ENCODE assay signal across 9 cellular contexts in the genomic region with DNA sequence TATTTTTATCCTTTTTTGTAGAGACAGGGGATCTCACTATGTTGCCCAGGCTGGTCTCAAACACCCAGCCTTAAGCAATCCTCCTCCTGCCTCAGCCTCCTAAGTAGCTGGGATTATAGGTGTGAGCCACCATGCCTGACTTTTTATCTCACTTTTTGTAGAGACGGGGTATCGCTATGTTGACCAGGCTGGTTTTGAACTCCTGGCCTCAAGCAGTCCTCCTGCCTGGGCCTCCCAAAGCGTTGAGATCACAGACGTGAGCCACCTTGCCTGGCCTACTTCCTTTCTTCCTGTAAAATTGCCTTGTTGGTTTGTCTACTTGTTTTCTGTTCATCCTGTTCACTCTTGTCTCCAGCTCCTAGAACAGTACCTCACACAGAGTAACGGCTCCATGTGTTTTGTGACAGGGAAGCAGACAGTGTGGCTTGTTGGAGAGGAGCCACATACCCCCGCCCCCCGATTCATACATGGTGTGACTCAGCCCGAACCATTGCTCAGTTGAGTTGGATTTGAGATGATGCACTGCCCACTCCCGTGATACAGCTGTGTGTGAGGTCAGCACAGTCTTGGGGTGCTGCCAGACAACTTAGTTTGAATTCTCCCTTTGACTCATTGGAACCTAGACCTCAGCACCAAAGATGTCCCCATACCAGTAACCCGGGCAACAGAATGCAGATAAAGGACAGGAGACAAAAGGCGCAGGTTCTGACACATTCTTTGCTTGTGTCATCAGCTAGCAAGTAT. TPM values are rescaled to one million over a fixed set of nuclear protein-coding genes. Genes with fewer than 3 reads are reported as not detected.
DNase-seq lines count a peak whose midpoint lies in the region; ATAC-seq and TF ChIP-seq lines count a peak whose summit lies in the region.
"Had no signal": no experiment of that assay in that cellular context is flagged by ENCODE, and none has a peak within 500 bp of the region (broad histone marks: within the 10 kb centered on the region; RNA-seq: fewer than 3 reads in every experiment).

No MANE protein-coding gene starts in this region.

- peak; percentile 83 for ATAC-seq in GM18520 (IDR thresholded peaks at IDR 0.05; ENCODE audit: unreplicated experiment)
- peak; percentile 67 for ATAC-seq in HG02852 (IDR thresholded peaks at IDR 0.05; ENCODE audit: unreplicated experiment)
- no peak for ATAC-seq in HG03342 (IDR thresholded peaks at IDR 0.05; ENCODE audit: unreplicated experiment)

- no peaks in the 10 kb centered on the region for H3K36me3 Mint-ChIP-seq in glutamatergic neuron (ENCODE audit: unreplicated experiment)

- TF ChIP-seq CTCF in glutamatergic neuron (IDR thresholded peaks at IDR 0.05; ENCODE audit: partially characterized antibody, unreplicated experiment): no peak

- H3K9me3 Mint-ChIP-seq in glutamatergic neuron (ENCODE audit: unreplicated experiment): peaks cover 5% of the 10 kb centered on the region

- DNase-seq in activated T-cell treated with anti-CD3 and anti-CD28 coated beads, Interleukin-2, amount 50 U/mL, for 48 hours: peak; percentile 80 to 85
- DNase-seq in occipital lobe (lab: John Stamatoyannopoulos, UW) (peak; percentile 6), T-helper 9 cell (no peak), HuH-7 (ENCODE audit: low spot score) (no peak), glutamatergic neuron (no peak)

- H3K27ac Mint-ChIP-seq in glutamatergic neuron (ENCODE audit: unreplicated experiment): no peak overlapping the region

- H3K4me3 Mint-ChIP-seq in glutamatergic neuron (ENCODE audit: unreplicated experiment): no peak overlapping the region

- H3K27me3 Mint-ChIP-seq in glutamatergic neuron (ENCODE audit: unreplicated experiment): peaks cover 13% of the 10 kb centered on the region

- peaks cover 3% of the 10 kb centered on the region for H3K4me1 Mint-ChIP-seq in glutamatergic neuron (ENCODE audit: low read depth, unreplicated experiment)

RNA-seq across cellular contexts. Expression of a gene that starts 34.2 kb away (rescaled TPM):
- total RNA-seq in occipital lobe (not detected), glutamatergic neuron (ENCODE audit: unreplicated experiment) (not detected)
- total RNA-seq: heart left ventricle had no signal

RNA-seq across cellular contexts. Expression of a gene that starts 43.0 kb away (rescaled TPM):
- total RNA-seq in occipital lobe: 0.16 TPM
- not detected for total RNA-seq in glutamatergic neuron (ENCODE audit: unreplicated experiment)

RNA-seq across cellular contexts. Expression of a gene that starts 46.8 kb away (rescaled TPM):
- not detected for total RNA-seq in occipital lobe
- not detected for total RNA-seq in glutamatergic neuron (ENCODE audit: unreplicated experiment)

RNA-seq across cellular contexts. Expression of a gene that starts 57.3 kb away (rescaled TPM):
- total RNA-seq in occipital lobe (not detected), glutamatergic neuron (ENCODE audit: unreplicated experiment) (not detected)
- total RNA-seq: heart left ventricle had no signal

Comparison
In these comparisons a context has a peak if more than half of its experiments do, and no peak if none do; other contexts are left out.
1. DNase-seq: peak in activated T-cell treated with anti-CD3 and anti-CD28 coated beads, Interleukin-2, amount 50 U/mL, for 48 hours (2 of 2) and occipital lobe (single experiment); none in T-helper 9 cell (single experiment), HuH-7 (single experiment) and glutamatergic neuron (single experiment).